14 cellular contexts compared by ENCODE assay signal in genomic region chr4:176084769-176085168, GRCh38. TPM values are rescaled to one million over a fixed set of nuclear protein-coding genes. Genes with fewer than 3 reads are reported as not detected.
DNase-seq lines count a peak whose midpoint lies in the region; TF ChIP-seq lines count a peak whose summit lies in the region.
"Had no signal": no experiment of that assay in that cellular context is flagged by ENCODE, and none has a peak within 500 bp of the region (broad histone marks: within the 10 kb centered on the region; RNA-seq: fewer than 3 reads in every experiment).

No MANE protein-coding gene starts in this region.

- no peak for TF ChIP-seq CTCF in HEK293 (tag by site-specific recombination; IDR thresholded peaks at IDR 0.05)
- no peak for TF ChIP-seq CTCF in thyroid gland (IDR thresholded peaks at IDR 0.05)

- H3K4me1 ChIP-seq in HEK293 (ENCODE audit: control insufficient read depth, insufficient read depth, low read length) (peaks cover 12% of the 10 kb centered on the region; the same call in 1 of the 2 replicates), thyroid gland (no peaks in the 10 kb centered on the region)
- H3K4me1 ChIP-seq: A549 had no signal

- no peak overlapping the region for H3K9ac ChIP-seq in SK-N-MC (ENCODE audit: insufficient read length)

- H3K9me3 ChIP-seq in HEK293 (ENCODE audit: control insufficient read depth, insufficient read depth, low read depth, low read length), result no peaks in the 10 kb centered on the region
- no peaks in the 10 kb centered on the region for H3K9me3 ChIP-seq in SK-N-MC (ENCODE audit: low read depth, low read length)
- H3K9me3 ChIP-seq in thyroid gland, result no peaks in the 10 kb centered on the region
- H3K9me3 ChIP-seq: A549 had no signal

- POLR2A ChIA-PET in HEK293 (lab: Yijun Ruan, JAX), result no interaction called here

- intact Hi-C loops in thyroid gland (cut with DNase I), result no loop called here

- H3K27ac ChIP-seq in HEK293 (ENCODE audit: extremely low read depth, low read depth, low read length), result no peak overlapping the region
- peak overlapping the region; percentile 17; the same call in 1 of the 2 replicates for H3K27ac ChIP-seq in SK-N-MC
- H3K27ac ChIP-seq in thyroid gland, result no peak overlapping the region
- H3K27ac ChIP-seq: A549, HL-60 had no signal

- H3K36me3 ChIP-seq in HEK293 (ENCODE audit: control insufficient read depth in 2 of 2, insufficient read depth in 1 of 2, low read length in 2 of 2), result no peaks in the 10 kb centered on the region
- H3K36me3 ChIP-seq in SK-N-MC (ENCODE audit: insufficient read depth, low read length), result no peaks in the 10 kb centered on the region
- no peaks in the 10 kb centered on the region for H3K36me3 ChIP-seq in thyroid gland

- DNase-seq in NCI-H2081 (lab: John Stamatoyannopoulos, UW), result peak; percentile 19 to 81
- DNase-seq in SK-N-MC (ENCODE audit: low read depth, low spot score), result no peak
- DNase-seq in GM03348 (ENCODE audit: low spot score), result no peak
- no peak for DNase-seq in MV-4-11 (lab: John Stamatoyannopoulos, UW)
- DNase-seq in thyroid gland, result no peak
- DNase-seq: CD8-positive, alpha-beta T cell; COR-L47; DMS153; DMS79 treated with DMSO at 0.1 percent for 48 hours; EL; HCEC 1CT had no signal

- TF ChIP-seq POLR2A in thyroid gland (IDR thresholded peaks at IDR 0.05), result no peak

- H3K27me3 ChIP-seq in thyroid gland, result no peaks in the 10 kb centered on the region

- H3K4me3 ChIP-seq in HEK293 (ENCODE audit: low read depth, low read length) (no peak overlapping the region), SK-N-MC (no peak overlapping the region), thyroid gland (replicated peaks in 1 of 3) (no peak overlapping the region)
- H3K4me3 ChIP-seq: A549 had no signal

- 87 to 91% methylated on average over 2 of the region's 2 CpGs for WGBS in thyroid gland, 2 donors

- CTCF ChIA-PET in HEK293 (lab: Yijun Ruan, JAX), result no interaction called here

TF ChIP-seq in HEK293, 187 proteins besides CTCF, POLR2A, EP300 and RAD21 (continues in another document):
- TF ChIP-seq ZNF76 (tag by site-specific recombination; IDR thresholded peaks at IDR 0.05; ENCODE audit: borderline replicate concordance, low read depth) (no peak), ZNF341 (tag by site-specific recombination; IDR thresholded peaks at IDR 0.05; ENCODE audit: low read depth) (no peak), OVOL3 (tag by site-specific recombination; IDR thresholded peaks at IDR 0.05) (0 out of 2 replicates have a peak, but pooled peaks have one; percentile 37), OSR2 (tag by site-specific recombination; IDR thresholded peaks at IDR 0.05) (peak; percentile 66; the same call in 1 of the 2 replicates), ZNF776 (tag by site-specific recombination; IDR thresholded peaks at IDR 0.05; ENCODE audit: borderline replicate concordance) (no peak), ZNF214 (tag by site-specific recombination; IDR thresholded peaks at IDR 0.05; ENCODE audit: borderline replicate concordance) (no peak), GLI2 (tag by site-specific recombination; IDR thresholded peaks at IDR 0.05; ENCODE audit: borderline replicate concordance, low read depth) (peak; percentile 60), INSM2 (tag by site-specific recombination; IDR thresholded peaks at IDR 0.05) (peak; percentile 35; the same call in 1 of the 2 replicates), SP7 (tag by site-specific recombination; IDR thresholded peaks at IDR 0.05) (0 out of 2 replicates have a peak, but pooled peaks have one; percentile 29), KLF10 (tag by site-specific recombination; IDR thresholded peaks at IDR 0.05) (peak; percentile 35; the same call in 1 of the 2 replicates), FEZF1 (tag by site-specific recombination; IDR thresholded peaks at IDR 0.05) (peak; percentile 79), ZSCAN30 (tag by site-specific recombination; IDR thresholded peaks at IDR 0.05) (peak; percentile 47; the same call in 1 of the 2 replicates), ZNF629 (tag by site-specific recombination; IDR thresholded peaks at IDR 0.05) (0 out of 2 replicates have a peak, but pooled peaks have one; percentile 52), TCF7L2 (IDR thresholded peaks at IDR 0.05; ENCODE audit: borderline replicate concordance, low read depth, low read length) (peak; percentile 72; the same call in 1 of the 2 replicates), IKZF3 (tag by site-specific recombination; IDR thresholded peaks at IDR 0.05) (peak; percentile 54; the same call in 1 of the 2 replicates), ZNF624 (tag by site-specific recombination; IDR thresholded peaks at IDR 0.05) (no peak), WT1 (tag by site-specific recombination; IDR thresholded peaks at IDR 0.05) (peak; percentile 77), ZNF843 (tag by site-specific recombination; IDR thresholded peaks at IDR 0.05) (peak; percentile 71; the same call in 1 of the 2 replicates), PRDM6 (tag by site-specific recombination; IDR thresholded peaks at IDR 0.05) (peak; percentile 75)
- TF ChIP-seq, protein P1, sequence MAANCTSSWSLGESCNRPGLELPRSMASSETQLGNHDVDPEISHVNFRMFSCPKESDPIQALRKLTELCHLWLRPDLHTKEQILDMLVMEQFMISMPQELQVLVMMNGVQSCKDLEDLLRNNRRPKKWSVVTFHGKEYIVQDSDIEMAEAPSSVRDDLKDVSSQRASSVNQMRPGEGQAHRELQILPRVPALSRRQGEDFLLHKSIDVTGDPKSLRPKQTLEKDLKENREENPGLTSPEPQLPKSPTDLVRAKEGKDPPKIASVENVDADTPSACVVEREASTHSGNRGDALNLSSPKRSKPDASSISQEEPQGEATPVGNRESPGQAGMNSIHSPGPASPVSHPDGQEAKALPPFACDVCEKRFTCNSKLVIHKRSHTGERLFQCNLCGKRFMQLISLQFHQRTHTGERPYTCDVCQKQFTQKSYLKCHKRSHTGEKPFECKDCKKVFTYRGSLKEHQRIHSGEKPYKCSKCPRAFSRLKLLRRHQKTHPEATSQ (tag by site-specific recombination; IDR thresholded peaks at IDR 0.05), result no peak
- TF ChIP-seq, protein P2, sequence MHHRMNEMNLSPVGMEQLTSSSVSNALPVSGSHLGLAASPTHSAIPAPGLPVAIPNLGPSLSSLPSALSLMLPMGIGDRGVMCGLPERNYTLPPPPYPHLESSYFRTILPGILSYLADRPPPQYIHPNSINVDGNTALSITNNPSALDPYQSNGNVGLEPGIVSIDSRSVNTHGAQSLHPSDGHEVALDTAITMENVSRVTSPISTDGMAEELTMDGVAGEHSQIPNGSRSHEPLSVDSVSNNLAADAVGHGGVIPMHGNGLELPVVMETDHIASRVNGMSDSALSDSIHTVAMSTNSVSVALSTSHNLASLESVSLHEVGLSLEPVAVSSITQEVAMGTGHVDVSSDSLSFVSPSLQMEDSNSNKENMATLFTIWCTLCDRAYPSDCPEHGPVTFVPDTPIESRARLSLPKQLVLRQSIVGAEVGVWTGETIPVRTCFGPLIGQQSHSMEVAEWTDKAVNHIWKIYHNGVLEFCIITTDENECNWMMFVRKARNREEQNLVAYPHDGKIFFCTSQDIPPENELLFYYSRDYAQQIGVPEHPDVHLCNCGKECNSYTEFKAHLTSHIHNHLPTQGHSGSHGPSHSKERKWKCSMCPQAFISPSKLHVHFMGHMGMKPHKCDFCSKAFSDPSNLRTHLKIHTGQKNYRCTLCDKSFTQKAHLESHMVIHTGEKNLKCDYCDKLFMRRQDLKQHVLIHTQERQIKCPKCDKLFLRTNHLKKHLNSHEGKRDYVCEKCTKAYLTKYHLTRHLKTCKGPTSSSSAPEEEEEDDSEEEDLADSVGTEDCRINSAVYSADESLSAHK (tag by site-specific recombination; IDR thresholded peaks at IDR 0.05), result 0 out of 2 replicates have a peak, but pooled peaks have one; percentile 17
- TF ChIP-seq, protein P3, sequence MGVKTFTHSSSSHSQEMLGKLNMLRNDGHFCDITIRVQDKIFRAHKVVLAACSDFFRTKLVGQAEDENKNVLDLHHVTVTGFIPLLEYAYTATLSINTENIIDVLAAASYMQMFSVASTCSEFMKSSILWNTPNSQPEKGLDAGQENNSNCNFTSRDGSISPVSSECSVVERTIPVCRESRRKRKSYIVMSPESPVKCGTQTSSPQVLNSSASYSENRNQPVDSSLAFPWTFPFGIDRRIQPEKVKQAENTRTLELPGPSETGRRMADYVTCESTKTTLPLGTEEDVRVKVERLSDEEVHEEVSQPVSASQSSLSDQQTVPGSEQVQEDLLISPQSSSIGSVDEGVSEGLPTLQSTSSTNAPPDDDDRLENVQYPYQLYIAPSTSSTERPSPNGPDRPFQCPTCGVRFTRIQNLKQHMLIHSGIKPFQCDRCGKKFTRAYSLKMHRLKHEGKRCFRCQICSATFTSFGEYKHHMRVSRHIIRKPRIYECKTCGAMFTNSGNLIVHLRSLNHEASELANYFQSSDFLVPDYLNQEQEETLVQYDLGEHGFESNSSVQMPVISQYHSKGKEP (tag by site-specific recombination; IDR thresholded peaks at IDR 0.05), result peak; percentile 69; the same call in 1 of the 2 replicates

RNA-seq across cellular contexts. Expression of gene WDR17, which starts 19.1 kb away (rescaled TPM):
- total RNA-seq in thyroid gland, result 10 to 100 TPM in 2 of 4 donors, 1 to 10 TPM in 2; 5.6 to 12.8 (median 9.0) TPM

Comparison
In these comparisons a context has a peak if more than half of its experiments do, and no peak if none do; other contexts are left out.
1. DNase-seq: peak in NCI-H2081 (2 of 2); none in SK-N-MC (single experiment), GM03348 (single experiment), MV-4-11 (single experiment) and thyroid gland (0 of 2).